Comparison of ENCODE assay signal across 1 cellular context in genomic region chr3:128307029-128307633, GRCh38.
TF ChIP-seq lines count a peak whose summit lies in the region.

No MANE protein-coding gene starts in this region.

TF ChIP-seq in HCT116, 20 proteins besides CTCF, POLR2A, EP300 and RAD21 (continued from another document):
- TF ChIP-seq MAX (IDR thresholded peaks at IDR 0.05) (no peak), CBX3 (IDR thresholded peaks at IDR 0.05; ENCODE audit: low read depth) (no peak), TCF7L2 (IDR thresholded peaks at IDR 0.05; ENCODE audit: borderline replicate concordance, extremely low read depth, insufficient read depth, insufficient read length) (no peak), ATF3 (IDR thresholded peaks at IDR 0.05) (no peak), YY1 (IDR thresholded peaks at IDR 0.05; ENCODE audit: extremely low read depth, insufficient replicate concordance, low read depth, low read length) (no peak), EGR1 (IDR thresholded peaks at IDR 0.05; ENCODE audit: low read depth) (no peak), FOSL1 (IDR thresholded peaks at IDR 0.05; ENCODE audit: low read depth) (no peak), JUND (IDR thresholded peaks at IDR 0.05) (no peak), POLR2AphosphoS5 (IDR thresholded peaks at IDR 0.05; ENCODE audit: low read depth, low read length) (no peak), EZH2phosphoT487 (IDR thresholded peaks at IDR 0.05; ENCODE audit: borderline replicate concordance) (no peak), SP1 (IDR thresholded peaks at IDR 0.05; ENCODE audit: low read depth) (no peak), CEBPB (IDR thresholded peaks at IDR 0.05; ENCODE audit: low read depth) (no peak)
TF ChIP-seq in HCT116: peak in this region for 0.
